ENCODE assay signal across 20 cellular contexts in the genomic region with DNA sequence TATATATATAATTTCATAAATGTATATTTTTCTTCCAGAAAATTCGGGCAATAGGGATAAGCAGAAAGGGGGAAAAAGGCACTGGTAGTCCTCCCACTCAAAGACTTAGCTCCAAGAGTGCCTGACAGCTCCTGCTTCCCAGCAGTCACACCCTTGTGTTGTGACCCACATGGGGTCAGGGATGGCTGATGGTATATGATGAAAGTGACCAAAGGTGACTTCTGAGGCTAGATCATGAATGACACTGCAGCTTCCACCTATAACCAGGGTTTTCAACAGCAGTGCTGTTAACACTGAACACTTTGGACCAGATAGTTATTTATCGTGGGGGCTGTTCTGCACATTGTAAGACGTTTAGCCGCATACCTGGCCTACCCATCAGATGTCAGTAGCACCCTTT. TPM values are rescaled to one million over a fixed set of nuclear protein-coding genes. Genes with fewer than 3 reads are reported as not detected.
DNase-seq lines count a peak whose midpoint lies in the region; ATAC-seq, FAIRE-seq and TF ChIP-seq lines count a peak whose summit lies in the region.
"Had no signal": no experiment of that assay in that cellular context is flagged by ENCODE, and none has a peak within 500 bp of the region (broad histone marks: within the 10 kb centered on the region; RNA-seq: fewer than 3 reads in every experiment).

No MANE protein-coding gene starts in this region.

- POLR2A ChIA-PET in WTC11 (lab: Charles Lee): no interaction called here

- H3K4me1 ChIP-seq in Peyer's patch: peaks cover 0 to 32% (median 4%) of the 10 kb centered on the region in 4 donors
- peaks cover 8 to 17% of the 10 kb centered on the region in 2 donors for H3K4me1 ChIP-seq in small intestine (ENCODE audit: control insufficient read depth in 2 of 2, insufficient read depth in 1 of 2, low read depth in 1 of 2, low read length in 1 of 2)
- H3K4me1 ChIP-seq in esophagus muscularis mucosa: no peaks in the 10 kb centered on the region

- no peak for ATAC-seq in WTC11
- ATAC-seq in left lobe of liver: peak; percentile 2

- H3K9me3 Mint-ChIP-seq in WTC11: no peaks in the 10 kb centered on the region
- H3K9me3 Mint-ChIP-seq: CD4-positive, alpha-beta T cell; IgD-negative memory B cell had no signal

- no peaks in the 10 kb centered on the region for H3K27me3 ChIP-seq in Peyer's patch
- no peaks in the 10 kb centered on the region for H3K27me3 ChIP-seq in small intestine (ENCODE audit: control insufficient read depth in 2 of 2, insufficient read depth in 2 of 2, low read length in 2 of 2)
- H3K27me3 ChIP-seq in esophagus muscularis mucosa: peaks cover 0 to 4% (median 0%) of the 10 kb centered on the region in 4 donors

- intact Hi-C loops in esophagus muscularis mucosa (cut with DNase I): no loop called here

- FAIRE-seq in small intestine (lab: Jason Lieb, UNC): no peak
- FAIRE-seq: A204.1, D721Med, HTR-8/SVneo had no signal

- TF ChIP-seq EP300 in esophagus muscularis mucosa (IDR thresholded peaks at IDR 0.05): no peak

- CTCF ChIA-PET in WTC11 (lab: Charles Lee): interaction anchor here (1.5 to 5.3 kb wide), 2 partner anchors 23 to 61 kb away, joined by 4 to 34 read pairs; partner anchors contain the start of gene FAM50B

- H3K27ac ChIP-seq in Peyer's patch (peak overlapping the region in 3 of 4 donors; percentile 62 to 80 (median 76)), small intestine (ENCODE audit: low read depth in 1 of 2, low read length in 1 of 2) (peak overlapping the region in 1 of 2 donors; percentile 86), esophagus muscularis mucosa (replicated peaks in 1 of 4) (no peak overlapping the region)
- H3K27ac ChIP-seq: C4-2B had no signal

- H3K4me3 ChIP-seq in Peyer's patch: no peak overlapping the region
- no peak overlapping the region for H3K4me3 ChIP-seq in small intestine (ENCODE audit: low read depth in 1 of 2, low read length in 2 of 2)
- H3K4me3 ChIP-seq in esophagus muscularis mucosa: no peak overlapping the region

- no peak overlapping the region for H3K27ac Mint-ChIP-seq in WTC11
- H3K27ac Mint-ChIP-seq: CD4-positive, alpha-beta T cell; IgD-negative memory B cell had no signal

- H3K4me1 Mint-ChIP-seq in WTC11: peaks cover 11% of the 10 kb centered on the region

- no peaks in the 10 kb centered on the region for H3K36me3 ChIP-seq in Peyer's patch
- H3K36me3 ChIP-seq in small intestine (ENCODE audit: control insufficient read depth in 2 of 2, insufficient read depth in 2 of 2, low read length in 2 of 2): no peaks in the 10 kb centered on the region
- no peaks in the 10 kb centered on the region for H3K36me3 ChIP-seq in esophagus muscularis mucosa

- no peaks in the 10 kb centered on the region for H3K36me3 Mint-ChIP-seq in WTC11
- H3K36me3 Mint-ChIP-seq: IgD-negative memory B cell had no signal

- TF ChIP-seq CTCF in Peyer's patch (IDR thresholded peaks at IDR 0.05) (no peak), WTC11 (IDR thresholded peaks at IDR 0.05) (no peak), esophagus muscularis mucosa (IDR thresholded peaks at IDR 0.05) (no peak)

- TF ChIP-seq POLR2A in Peyer's patch (IDR thresholded peaks at IDR 0.05) (peak in 1 of 2 donors; percentile 41), esophagus muscularis mucosa (IDR thresholded peaks at IDR 0.05; ENCODE audit: low read depth) (no peak)

- DNase-seq in Peyer's patch (peak in 1 of 3 donors; percentile 76), WTC11 (ENCODE audit: low spot score) (no peak), left lobe of liver (ENCODE audit: low spot score) (peak; percentile 41), small intestine (peak; percentile 81), DMS53 (lab: John Stamatoyannopoulos, UW) (no peak), NCI-H128 (lab: John Stamatoyannopoulos, UW; ENCODE audit: unreplicated experiment) (no peak), esophagus muscularis mucosa (ENCODE audit: extremely low spot score) (no peak)
- DNase-seq: AML-193; Caco-2; CD4-positive, alpha-beta T cell; DMS79; GDM1; GOT3; H7; KBM-7 had no signal

- H3K9me3 ChIP-seq in Peyer's patch: no peaks in the 10 kb centered on the region
- H3K9me3 ChIP-seq in small intestine (ENCODE audit: control insufficient read depth, low read depth): no peaks in the 10 kb centered on the region
- no peaks in the 10 kb centered on the region for H3K9me3 ChIP-seq in esophagus muscularis mucosa

- no peaks in the 10 kb centered on the region for H3K27me3 Mint-ChIP-seq in WTC11 (ENCODE audit: low read depth)
- H3K27me3 Mint-ChIP-seq: CD4-positive, alpha-beta T cell had no signal

- no peak overlapping the region for H3K4me3 Mint-ChIP-seq in WTC11
- H3K4me3 Mint-ChIP-seq: CD4-positive, alpha-beta T cell; IgD-negative memory B cell had no signal

- WGBS in small intestine, 3 donors: 73 to 85% (median 78%) methylated on average over 4 of the region's 4 CpGs
- 85% methylated on average over 4 of the region's 4 CpGs for WGBS in esophagus muscularis mucosa

TF ChIP-seq in WTC11, 78 proteins besides CTCF, POLR2A, EP300 and RAD21:
- TF ChIP-seq GABPB1 (CRISPR knock-in tag; IDR thresholded peaks at IDR 0.05) (peak; percentile 84), E2F4 (CRISPR knock-in tag; IDR thresholded peaks at IDR 0.05; ENCODE audit: borderline replicate concordance, low read depth) (no peak)

RNA-seq across cellular contexts. Expression of gene FAM50B, which starts 22.3 kb away (rescaled TPM):
- 10 to 100 TPM in 1 of 4 donors, 1 to 10 TPM in 3; 3.3 to 10.7 (median 4.7) TPM for total RNA-seq in Peyer's patch
- total RNA-seq in WTC11 (2021): 2.1 to 3.6 TPM (median 3.3 TPM) in 3 replicates
- 7.3 TPM for total RNA-seq in left lobe of liver
- polyA plus RNA-seq in small intestine: 10 to 100 TPM; 10.3 to 13.0 (median 11.9) TPM
- total RNA-seq in esophagus muscularis mucosa: 10 to 100 TPM; 12.5 to 26.6 (median 17.6) TPM
- total RNA-seq: Caco-2 had no signal

Comparison
In these comparisons a context has a peak if more than half of its experiments do, and no peak if none do; other contexts are left out.
1. DNase-seq: peak in left lobe of liver (single experiment) and small intestine (single experiment); none in WTC11 (single experiment), DMS53 (single experiment), NCI-H128 (single experiment) and esophagus muscularis mucosa (single experiment).
2. H3K27ac ChIP-seq: peak in Peyer's patch (3 of 4); none in esophagus muscularis mucosa (0 of 4).